Comparison of ENCODE assay signal across 8 cellular contexts in genomic region chr6:151014404-151015150, GRCh38.
A peak's percentile ranks its signal among the peaks of the same experiment; 100 is the strongest.
DNase-seq lines count a peak whose midpoint lies in the region; ATAC-seq, FAIRE-seq and TF ChIP-seq lines count a peak whose summit lies in the region.

No MANE protein-coding gene starts in this region.

- H2BK120ac ChIP-seq in IMR-90 (ENCODE audit: low read depth, low read length) = peak overlapping the region; percentile 31

- H4K20me1 ChIP-seq in BLaER1 (peaks cover 13% of the 10 kb centered on the region), IMR-90 (ENCODE audit: insufficient read depth, low read length) (0 out of 2 replicates have a peak, but pooled peaks cover 5% of the 10 kb centered on the region)

- no peak overlapping the region for H3K4me3 ChIP-seq in BLaER1
- no peak overlapping the region for H3K4me3 ChIP-seq in IMR-90 (ENCODE audit: insufficient read depth, low read depth, low read length)
- no peak overlapping the region for H3K4me3 ChIP-seq in ovary
- H3K4me3 ChIP-seq in upper lobe of right lung = no peak overlapping the region

- no peak overlapping the region for H3K56ac ChIP-seq in IMR-90 (ENCODE audit: extremely low read depth, insufficient read depth, low read length)

- no peaks in the 10 kb centered on the region for H3K9me3 ChIP-seq in BLaER1
- H3K9me3 ChIP-seq in IMR-90 (ENCODE audit: control insufficient read depth, insufficient read depth, low read length) = no peaks in the 10 kb centered on the region
- H3K9me3 ChIP-seq in ovary = no peaks in the 10 kb centered on the region
- no peaks in the 10 kb centered on the region for H3K9me3 ChIP-seq in upper lobe of right lung

- no CpG with 5 or more reads among the region's 6 CpGs for WGBS in IMR-90 (ENCODE audit: extremely low coverage in 2 of 2, insufficient read length in 1 of 2), 2 experiments
- WGBS in ovary, 3 donors = 36 to 44% (median 40%) methylated on average over 6 of the region's 6 CpGs

- intact Hi-C loops in IMR-90 (cut with micrococcal nuclease) (loop anchor here (1.0 to 10.0 kb wide), 4 partner anchors 122 to 320 kb away; no protein-coding TSS in a partner anchor), ovary (cut with DNase I) (loop anchor here (2.0 to 10.0 kb wide), 4 partner anchors 120 to 310 kb away; no protein-coding TSS in a partner anchor), upper lobe of right lung (cut with DNase I) (no loop called here)
- intact Hi-C loops in activated T-helper 2 cell treated with anti-CD3 and anti-CD28 coated beads, Interferon-gamma antibody, Interleukin-2, Interleukin-4, amounts not matched to agents 10 μg/mL and 5 μg/mL and 100 μg/mL, durations not matched to agents 14 hours and 24 hours and 36 hours (cut with micrococcal nuclease) = loop anchor here (1.0 kb wide), 2 partner anchors 310 to 321 kb away; no protein-coding TSS in a partner anchor

- no peak overlapping the region for H3K23ac ChIP-seq in IMR-90 (ENCODE audit: low read depth, low read length)

- no peak overlapping the region for H3K4me3 Mint-ChIP-seq in activated T-helper 2 cell treated with anti-CD3 and anti-CD28 coated beads, Interferon-gamma antibody, Interleukin-2, Interleukin-4, amounts not matched to agents 10 μg/mL and 5 μg/mL and 100 μg/mL, durations not matched to agents 14 hours and 24 hours and 36 hours (ENCODE audit: low read depth)

- peak overlapping the region; percentile 42; the same call in 1 of the 2 replicates for H4K91ac ChIP-seq in IMR-90 (ENCODE audit: insufficient read depth, low read depth, low read length)

- no peak overlapping the region for H3K9ac ChIP-seq in BLaER1
- H3K9ac ChIP-seq in IMR-90 (ENCODE audit: low read depth, low read length) = peak overlapping the region; percentile 48

- in situ Hi-C loops in IMR-90 (cut with MboI; ENCODE audit: low sequenced_read_pairs) = loop anchor here (5.0 kb wide), 1 partner anchor 308 kb away; no protein-coding TSS in a partner anchor

- peak overlapping the region; percentile 37; the same call in 1 of the 2 replicates for H2AK5ac ChIP-seq in IMR-90 (ENCODE audit: low read depth, low read length)

- FAIRE-seq in RCC 7860 (lab: Jason Lieb, UNC) = no peak

- dilution Hi-C loops in IMR-90 (cut with HindIII; ENCODE audit: low sequenced_read_pairs, unreplicated experiment) = no loop called here

- H3K36me3 ChIP-seq in BLaER1 = peaks cover 76% of the 10 kb centered on the region
- H3K36me3 ChIP-seq in IMR-90 (ENCODE audit: control insufficient read depth, insufficient read depth, low read length) = peaks cover 61% of the 10 kb centered on the region
- no peaks in the 10 kb centered on the region for H3K36me3 ChIP-seq in ovary
- no peaks in the 10 kb centered on the region for H3K36me3 ChIP-seq in upper lobe of right lung

- H3K9me3 Mint-ChIP-seq in activated T-helper 2 cell treated with anti-CD3 and anti-CD28 coated beads, Interferon-gamma antibody, Interleukin-2, Interleukin-4, amounts not matched to agents 10 μg/mL and 5 μg/mL and 100 μg/mL, durations not matched to agents 14 hours and 24 hours and 36 hours = no peaks in the 10 kb centered on the region

- POLR2A ChIA-PET in IMR-90 (lab: Charles Lee; ENCODE audit: unreplicated experiment) = interaction anchor here (0.5 to 0.6 kb wide), 2 partner anchors 106 to 165 kb away, joined by 3 to 4 read pairs; no protein-coding TSS in a partner anchor

- no peak overlapping the region; the same call in 2 of the 3 replicates for H2BK15ac ChIP-seq in IMR-90 (ENCODE audit: low read depth, low read length)

- peaks cover 4% of the 10 kb centered on the region for H3K4me1 Mint-ChIP-seq in activated T-helper 2 cell treated with anti-CD3 and anti-CD28 coated beads, Interferon-gamma antibody, Interleukin-2, Interleukin-4, amounts not matched to agents 10 μg/mL and 5 μg/mL and 100 μg/mL, durations not matched to agents 14 hours and 24 hours and 36 hours (ENCODE audit: low read depth)

- TF ChIP-seq CTCF in IMR-90 (conservative IDR thresholded peaks at IDR 0.05; ENCODE audit: low read depth, low read length) = peak; percentile 77
- peak; percentile 79 to 95 (median 95) for TF ChIP-seq CTCF in ovary (IDR thresholded peaks at IDR 0.05)
- TF ChIP-seq CTCF in upper lobe of right lung (IDR thresholded peaks at IDR 0.05) = peak; percentile 98

- no peak overlapping the region for H3K18ac ChIP-seq in IMR-90 (ENCODE audit: low read depth, low read length)

- BruUV-seq in IMR-90 (replicated peaks; lab: Mats Ljungman, UMichigan) = no TSS peak

- no peaks in the 10 kb centered on the region for H3K27me3 Mint-ChIP-seq in activated T-helper 2 cell treated with anti-CD3 and anti-CD28 coated beads, Interferon-gamma antibody, Interleukin-2, Interleukin-4, amounts not matched to agents 10 μg/mL and 5 μg/mL and 100 μg/mL, durations not matched to agents 14 hours and 24 hours and 36 hours (ENCODE audit: low read depth)

- H3K4me1 ChIP-seq in BLaER1 = peaks cover 6% of the 10 kb centered on the region; the same call in 1 of the 2 replicates
- peaks cover 20% of the 10 kb centered on the region for H3K4me1 ChIP-seq in IMR-90 (ENCODE audit: control insufficient read depth, insufficient read depth, low read length)
- H3K4me1 ChIP-seq in ovary (ENCODE audit: insufficient read depth) = peaks cover 4% of the 10 kb centered on the region
- H3K4me1 ChIP-seq in upper lobe of right lung = peaks cover 3% of the 10 kb centered on the region

- H4K5ac ChIP-seq in IMR-90 (ENCODE audit: low read depth, low read length) = 0 out of 2 replicates have a peak overlapping the region, but pooled peaks have one; percentile 3

- TF ChIP-seq EP300 in ovary (IDR thresholded peaks at IDR 0.05) = no peak

- H3K79me1 ChIP-seq in IMR-90 (ENCODE audit: low read depth in 1 of 2, low read length in 2 of 2) = peaks cover 12 to 48% of the 10 kb centered on the region in 2 experiments

- H3K4me2 ChIP-seq in BLaER1 = peak overlapping the region; percentile 2; the same call in 1 of the 2 replicates
- peak overlapping the region; percentile 23; the same call in 1 of the 2 replicates for H3K4me2 ChIP-seq in IMR-90 (ENCODE audit: low read depth, low read length)

- CTCF ChIA-PET in IMR-90 (lab: Yijun Ruan, JAX) = interaction anchor here (0.6 to 3.4 kb wide), 24 partner anchors 8 to 337 kb away, joined by 3 to 56 read pairs (median 4); no protein-coding TSS in a partner anchor

- peak overlapping the region; percentile 39 for H2AFZ ChIP-seq in IMR-90 (replicated peaks; ENCODE audit: low read length, poor library complexity)

- H3K4ac ChIP-seq in IMR-90 (ENCODE audit: low read depth, low read length) = peak overlapping the region; percentile 3; the same call in 1 of the 2 replicates

- peak; percentile 81 for TF ChIP-seq RAD21 in IMR-90 (IDR thresholded peaks at IDR 0.05; ENCODE audit: low read length)

- H3K27me3 ChIP-seq in BLaER1 (no peaks in the 10 kb centered on the region), IMR-90 (ENCODE audit: control insufficient read depth, insufficient read depth, low read length) (no peaks in the 10 kb centered on the region), ovary (no peaks in the 10 kb centered on the region), upper lobe of right lung (no peaks in the 10 kb centered on the region)

- H2BK5ac ChIP-seq in IMR-90 (ENCODE audit: low read depth, low read length, poor library complexity, severe bottlenecking) = peak overlapping the region; percentile 32

- peak overlapping the region; percentile 36; the same call in 1 of the 2 replicates for H2BK20ac ChIP-seq in IMR-90 (ENCODE audit: low read depth, low read length)

- ATAC-seq in GM19328 (IDR thresholded peaks at IDR 0.05; ENCODE audit: unreplicated experiment) (peak; percentile 72), IMR-90 (ENCODE audit: low read depth) (peak; percentile 43), upper lobe of right lung (peak; percentile 95)

- DNase-seq in IMR-90 (peak; percentile 71), RCC 7860 (ENCODE audit: low spot score) (peak; percentile 53), globus pallidus (ENCODE audit: low spot score) (peak; percentile 47), ovary (peak; percentile 60 to 82 (median 74)), upper lobe of right lung (peak; percentile 73)
- DNase-seq in activated T-helper 2 cell treated with anti-CD3 and anti-CD28 coated beads, Interferon-gamma antibody, Interleukin-2, Interleukin-4, amounts not matched to agents 10 μg/mL and 5 μg/mL and 100 μg/mL, durations not matched to agents 14 hours and 24 hours and 36 hours (ENCODE audit: low spot score) = peak; percentile 51

- H3K27ac ChIP-seq in BLaER1 = no peak overlapping the region
- peak overlapping the region; percentile 88 for H3K27ac ChIP-seq in IMR-90 (ENCODE audit: insufficient read depth, low read length)
- no peak overlapping the region for H3K27ac ChIP-seq in ovary
- no peak overlapping the region for H3K27ac ChIP-seq in upper lobe of right lung

- H4K8ac ChIP-seq in IMR-90 (ENCODE audit: low read depth in 2 of 2, low read length in 2 of 2) = no peak overlapping the region; a peak in 1 of 4 replicates

- no peak overlapping the region for H3K27ac Mint-ChIP-seq in activated T-helper 2 cell treated with anti-CD3 and anti-CD28 coated beads, Interferon-gamma antibody, Interleukin-2, Interleukin-4, amounts not matched to agents 10 μg/mL and 5 μg/mL and 100 μg/mL, durations not matched to agents 14 hours and 24 hours and 36 hours

- no peak for TF ChIP-seq POLR2A in IMR-90 (IDR thresholded peaks at IDR 0.05; ENCODE audit: low read depth, low read length)
- TF ChIP-seq POLR2A in ovary (IDR thresholded peaks at IDR 0.05) = no peak

- H2AK9ac ChIP-seq in IMR-90 (replicated peaks; ENCODE audit: low read depth, low read length, poor library complexity) = no peak overlapping the region

- H3K9me1 ChIP-seq in IMR-90 (ENCODE audit: insufficient read depth, low read length) = peaks cover 23% of the 10 kb centered on the region

- peaks cover 27% of the 10 kb centered on the region for H3K36me3 Mint-ChIP-seq in activated T-helper 2 cell treated with anti-CD3 and anti-CD28 coated beads, Interferon-gamma antibody, Interleukin-2, Interleukin-4, amounts not matched to agents 10 μg/mL and 5 μg/mL and 100 μg/mL, durations not matched to agents 14 hours and 24 hours and 36 hours (ENCODE audit: low read depth)

- no peak overlapping the region for H3K14ac ChIP-seq in IMR-90 (replicated peaks; ENCODE audit: low read depth, low read length)

TF ChIP-seq in IMR-90, 13 proteins besides CTCF, POLR2A, EP300 and RAD21:
- TF ChIP-seq NFE2L2 (IDR thresholded peaks at IDR 0.05; ENCODE audit: low read depth, low read length) (no peak), SMC3 (IDR thresholded peaks at IDR 0.05; ENCODE audit: low read depth, low read length) (peak; percentile 70)
TF ChIP-seq in IMR-90: peak in this region for 1.

Comparison
In these comparisons a context has a peak if more than half of its experiments do, and no peak if none do; other contexts are left out.
1. ATAC-seq: peak in every context shown above with its lines; median percentile 95 in upper lobe of right lung; 72 in GM19328; 43 in IMR-90.